Comparison of ENCODE assay signal across 28 cellular contexts in genomic region chr6:123094768-123095167, GRCh38.
"Had no signal": no experiment of that assay in that cellular context is flagged by ENCODE, and none has a peak within 500 bp of the region (broad histone marks: within the 10 kb centered on the region; RNA-seq: fewer than 3 reads in every experiment).

No MANE protein-coding gene starts in this region.

- H3K27ac ChIP-seq: stomach, suprapubic skin, testis, thoracic aorta, thyroid gland, tibial artery, tibial nerve, transverse colon, upper lobe of left lung, upper lobe of right lung, uterus, vagina had no signal

- H3K4me1 ChIP-seq: stomach, suprapubic skin, testis, thyroid gland, tibial artery, tibial nerve, transverse colon, upper lobe of left lung, upper lobe of right lung, uterus, vagina had no signal

- H3K9me3 ChIP-seq: stomach, suprapubic skin, testis, thoracic aorta, thyroid gland, tibial artery, tibial nerve, transverse colon, upper lobe of left lung, upper lobe of right lung, uterus, vagina had no signal

- H3K36me3 ChIP-seq: stomach, suprapubic skin, thoracic aorta, thyroid gland, tibial artery, tibial nerve, transverse colon, upper lobe of left lung, upper lobe of right lung, uterus, vagina had no signal

- DNase-seq: stimulated activated CD4-positive, alpha-beta T cell treated with anti-CD3 and anti-CD28 coated beads, Interleukin-2, amount 100 ng/mL, for 48 hours; stimulated activated CD4-positive, alpha-beta T cell treated with anti-CD3 and anti-CD28 coated beads, Interleukin-4, amount 100 ng/mL, for 1 hour; stimulated activated CD4-positive, alpha-beta T cell treated with anti-CD3 and anti-CD28 coated beads, Interleukin-4, amount 100 ng/mL, for 24 hours; stimulated activated CD4-positive, alpha-beta T cell treated with anti-CD3 and anti-CD28 coated beads, Interleukin-4, amount 100 ng/mL, for 4 hours; stimulated activated CD8-positive, alpha-beta memory T cell treated with anti-CD3 and anti-CD28 coated beads, Interleukin-4, amount 100 ng/mL, for 48 hours; stimulated activated naive B cell treated with anti-CD40 and anti-IgM and Interleukin-4, amounts not matched to agents 10 μg/mL and 1 μg/mL and 100 μg/mL, for 72 hours; stimulated activated naive CD4-positive, alpha-beta T cell; stimulated activated naive CD4-positive, alpha-beta T cell treated with Interleukin-2 at 50 U/mL for 16 hours; stimulated activated naive CD8-positive, alpha-beta T cell treated with anti-CD3 and anti-CD28 coated beads, Interleukin-15, amount 100 ng/mL, for 72 hours; stimulated activated naive CD8-positive, alpha-beta T cell treated with anti-CD3 and anti-CD28 coated beads, Interleukin-15, Interleukin-2, amounts not matched to agents 100 U/mL and 50 U/mL, for 24 hours; stomach; substantia nigra; testis; thyroid gland; tibial artery; transverse colon; trophoblast cell; upper lobe of left lung; upper lobe of right lung; uterus had no signal

- H3K9me3 Mint-ChIP-seq: stimulated activated naive B cell treated with anti-CD40 and anti-IgM and Interleukin-4, amounts not matched to agents 10 μg/mL and 1 μg/mL and 100 μg/mL, for 72 hours; type B pancreatic cell had no signal

- H3K4me3 ChIP-seq: stomach, suprapubic skin, testis, thoracic aorta, thyroid gland, tibial artery, tibial nerve, transverse colon, upper lobe of left lung, upper lobe of right lung, uterus, vagina had no signal

- H3K4me1 Mint-ChIP-seq: stimulated activated effector memory CD8-positive, alpha-beta T cell treated with anti-CD3 and anti-CD28 coated beads, Interleukin-12 subunit alpha, Interleukin-12 subunit beta, amount 100 ng/mL, for 72 hours; stimulated activated memory B cell treated with anti-CD40 and anti-IgM and Interleukin-4, amounts not matched to agents 10 μg/mL and 1 μg/mL and 100 μg/mL, for 72 hours; stimulated activated naive B cell treated with anti-CD40 and anti-IgM and Interleukin-4, amounts not matched to agents 10 μg/mL and 1 μg/mL and 100 μg/mL, for 72 hours; stimulated activated naive CD8-positive, alpha-beta T cell treated with anti-CD3 and anti-CD28 coated beads, Interleukin-15, amount 100 ng/mL, for 72 hours had no signal

- H3K4me3 Mint-ChIP-seq: stimulated activated effector memory CD8-positive, alpha-beta T cell treated with anti-CD3 and anti-CD28 coated beads, Interleukin-12 subunit alpha, Interleukin-12 subunit beta, amount 100 ng/mL, for 72 hours; stimulated activated memory B cell treated with anti-CD40 and anti-IgM and Interleukin-4, amounts not matched to agents 10 μg/mL and 1 μg/mL and 100 μg/mL, for 72 hours; stimulated activated naive B cell treated with anti-CD40 and anti-IgM and Interleukin-4, amounts not matched to agents 10 μg/mL and 1 μg/mL and 100 μg/mL, for 72 hours; stimulated activated naive CD8-positive, alpha-beta T cell treated with anti-CD3 and anti-CD28 coated beads, Interleukin-15, amount 100 ng/mL, for 72 hours; stimulated activated naive CD8-positive, alpha-beta T cell treated with anti-CD3 and anti-CD28 coated beads, Interleukin-15, Interleukin-2, amounts not matched to agents 100 ng/mL and 50 ng/mL, for 24 hours; type B pancreatic cell had no signal

- H3K27ac Mint-ChIP-seq: stimulated activated effector memory CD8-positive, alpha-beta T cell treated with anti-CD3 and anti-CD28 coated beads, Interleukin-12 subunit alpha, Interleukin-12 subunit beta, amount 100 ng/mL, for 72 hours; stimulated activated memory B cell treated with anti-CD40 and anti-IgM and Interleukin-4, amounts not matched to agents 10 μg/mL and 1 μg/mL and 100 μg/mL, for 72 hours; stimulated activated naive B cell treated with anti-CD40 and anti-IgM and Interleukin-4, amounts not matched to agents 10 μg/mL and 1 μg/mL and 100 μg/mL, for 72 hours; stimulated activated naive CD8-positive, alpha-beta T cell treated with anti-CD3 and anti-CD28 coated beads, Interleukin-15, amount 100 ng/mL, for 72 hours; stimulated activated naive CD8-positive, alpha-beta T cell treated with anti-CD3 and anti-CD28 coated beads, Interleukin-15, Interleukin-2, amounts not matched to agents 100 ng/mL and 50 ng/mL, for 24 hours; type B pancreatic cell had no signal

- H3K27me3 Mint-ChIP-seq: stimulated activated memory B cell treated with anti-CD40 and anti-IgM and Interleukin-4, amounts not matched to agents 10 μg/mL and 1 μg/mL and 100 μg/mL, for 72 hours; stimulated activated naive B cell treated with anti-CD40 and anti-IgM and Interleukin-4, amounts not matched to agents 10 μg/mL and 1 μg/mL and 100 μg/mL, for 72 hours; stimulated activated naive CD8-positive, alpha-beta T cell treated with anti-CD3 and anti-CD28 coated beads, Interleukin-15, amount 100 ng/mL, for 72 hours; stimulated activated naive CD8-positive, alpha-beta T cell treated with anti-CD3 and anti-CD28 coated beads, Interleukin-15, Interleukin-2, amounts not matched to agents 100 ng/mL and 50 ng/mL, for 24 hours; type B pancreatic cell had no signal

- ATAC-seq: stimulated activated effector memory CD8-positive, alpha-beta T cell treated with anti-CD3 and anti-CD28 coated beads, Interleukin-12 subunit alpha, Interleukin-12 subunit beta, amount 100 ng/mL, for 72 hours; stimulated activated naive B cell treated with anti-CD40 and anti-IgM and Interleukin-4, amounts not matched to agents 10 μg/mL and 1 μg/mL and 100 μg/mL, for 72 hours; stimulated activated naive CD8-positive, alpha-beta T cell treated with anti-CD3 and anti-CD28 coated beads, Interleukin-15, amount 100 ng/mL, for 72 hours; stimulated activated naive CD8-positive, alpha-beta T cell treated with anti-CD3 and anti-CD28 coated beads, Interleukin-15, Interleukin-2, amounts not matched to agents 100 U/mL and 50 U/mL, for 24 hours; upper lobe of right lung had no signal

- H3K36me3 Mint-ChIP-seq: stimulated activated effector memory CD8-positive, alpha-beta T cell treated with anti-CD3 and anti-CD28 coated beads, Interleukin-12 subunit alpha, Interleukin-12 subunit beta, amount 100 ng/mL, for 72 hours; stimulated activated memory B cell treated with anti-CD40 and anti-IgM and Interleukin-4, amounts not matched to agents 10 μg/mL and 1 μg/mL and 100 μg/mL, for 72 hours; stimulated activated naive B cell treated with anti-CD40 and anti-IgM and Interleukin-4, amounts not matched to agents 10 μg/mL and 1 μg/mL and 100 μg/mL, for 72 hours; type B pancreatic cell had no signal

- H3K27me3 ChIP-seq: stomach, suprapubic skin, testis, thyroid gland, tibial artery, tibial nerve, transverse colon, upper lobe of left lung, upper lobe of right lung, uterus, vagina had no signal
